Comparison of ENCODE assay signal across 25 cellular contexts in genomic region chr13:113764793-113765190, GRCh38. TPM values are rescaled to one million over a fixed set of nuclear protein-coding genes. Genes with fewer than 3 reads are reported as not detected.
DNase-seq lines count a peak whose midpoint lies in the region; ATAC-seq, FAIRE-seq and TF ChIP-seq lines count a peak whose summit lies in the region.
"Had no signal": no experiment of that assay in that cellular context is flagged by ENCODE, and none has a peak within 500 bp of the region (broad histone marks: within the 10 kb centered on the region; RNA-seq: fewer than 3 reads in every experiment).

No MANE protein-coding gene starts in this region.

- ATAC-seq in upper lobe of right lung: no peak
- ATAC-seq in HG03439 (IDR thresholded peaks at IDR 0.05; ENCODE audit: unreplicated experiment): no peak

- no peak overlapping the region for H4K8ac ChIP-seq in neuronal stem cell (ENCODE audit: low read depth, low read length)

- peaks cover 2% of the 10 kb centered on the region for H3K79me1 ChIP-seq in neuronal stem cell (ENCODE audit: low read depth, low read length)

- H2AK5ac ChIP-seq in neuronal stem cell (ENCODE audit: low read depth, low read length): no peak overlapping the region

- H3K9me3 ChIP-seq in neuronal stem cell (replicated peaks in 1 of 2; ENCODE audit: control insufficient read depth in 2 of 2, insufficient read depth in 1 of 2, low read depth in 1 of 2, low read length in 2 of 2) (peaks cover 0 to 2% of the 10 kb centered on the region in 2 donors), upper lobe of right lung (no peaks in the 10 kb centered on the region)

- H3K18ac ChIP-seq in neuronal stem cell (ENCODE audit: low read length): no peak overlapping the region

- intact Hi-C loops in activated CD4-positive, alpha-beta memory T cell treated with anti-CD3 and anti-CD28 coated beads for 36 hours (cut with micrococcal nuclease): no loop called here
- intact Hi-C loops in upper lobe of right lung (cut with DNase I): no loop called here

- no peaks in the 10 kb centered on the region for H3K9me3 Mint-ChIP-seq in activated CD4-positive, alpha-beta memory T cell treated with anti-CD3 and anti-CD28 coated beads for 36 hours
- no peaks in the 10 kb centered on the region for H3K9me3 Mint-ChIP-seq in activated CD4-positive, alpha-beta memory T cell treated with anti-CD3 and anti-CD28 coated beads, Interleukin-2, amount 10 ng/mL, durations not matched to agents 7 days and 5 days
- H3K9me3 Mint-ChIP-seq: IgD-negative memory B cell had no signal

- POLR2A ChIA-PET in activated CD4-positive, alpha-beta memory T cell treated with anti-CD3 and anti-CD28 coated beads for 36 hours (lab: Charles Lee): no interaction called here
- POLR2A ChIA-PET in activated CD4-positive, alpha-beta memory T cell treated with anti-CD3 and anti-CD28 coated beads, Interleukin-2, amount 10 ng/mL, durations not matched to agents 7 days and 5 days (lab: Charles Lee): no interaction called here

- peaks cover 31% of the 10 kb centered on the region for H3K27me3 Mint-ChIP-seq in activated CD4-positive, alpha-beta memory T cell treated with anti-CD3 and anti-CD28 coated beads for 36 hours
- peaks cover 38% of the 10 kb centered on the region for H3K27me3 Mint-ChIP-seq in activated CD4-positive, alpha-beta memory T cell treated with anti-CD3 and anti-CD28 coated beads, Interleukin-2, amount 10 ng/mL, durations not matched to agents 7 days and 5 days

- no peaks in the 10 kb centered on the region for H3K36me3 Mint-ChIP-seq in activated CD4-positive, alpha-beta memory T cell treated with anti-CD3 and anti-CD28 coated beads for 36 hours
- no peaks in the 10 kb centered on the region for H3K36me3 Mint-ChIP-seq in activated CD4-positive, alpha-beta memory T cell treated with anti-CD3 and anti-CD28 coated beads, Interleukin-2, amount 10 ng/mL, durations not matched to agents 7 days and 5 days (ENCODE audit: low read depth)
- H3K36me3 Mint-ChIP-seq: CD8-positive, alpha-beta memory T cell; IgD-negative memory B cell had no signal

- CTCF ChIA-PET in activated CD4-positive, alpha-beta memory T cell treated with anti-CD3 and anti-CD28 coated beads for 36 hours (lab: Charles Lee): no interaction called here
- CTCF ChIA-PET in activated CD4-positive, alpha-beta memory T cell treated with anti-CD3 and anti-CD28 coated beads, Interleukin-2, amount 10 ng/mL, durations not matched to agents 7 days and 5 days (lab: Charles Lee): no interaction called here

- H3K4me1 ChIP-seq in neuronal stem cell (ENCODE audit: control insufficient read depth in 2 of 2, insufficient read depth in 1 of 2, low read depth in 1 of 2, low read length in 2 of 2) (peaks cover 0 to 2% of the 10 kb centered on the region in 2 donors), upper lobe of right lung (peaks cover 3% of the 10 kb centered on the region)

- no peak overlapping the region for H2AFZ ChIP-seq in neuronal stem cell (ENCODE audit: low read length)

- no peak overlapping the region for H4K91ac ChIP-seq in neuronal stem cell (ENCODE audit: low read depth, low read length, poor library complexity)

- H3K36me3 ChIP-seq in bronchial epithelial cell (ENCODE audit: control insufficient read depth, insufficient read depth, low read length) (no peaks in the 10 kb centered on the region), neuronal stem cell (replicated peaks in 1 of 2; ENCODE audit: control insufficient read depth in 2 of 2, insufficient read depth in 2 of 2, low read length in 2 of 2) (no peaks in the 10 kb centered on the region), upper lobe of right lung (no peaks in the 10 kb centered on the region)

- H2BK15ac ChIP-seq in neuronal stem cell (ENCODE audit: low read length): no peak overlapping the region

- H3K23ac ChIP-seq in neuronal stem cell (ENCODE audit: low read depth, low read length, poor library complexity): no peak overlapping the region

- peak; percentile 5 for DNase-seq in activated CD4-positive, alpha-beta memory T cell treated with anti-CD3 and anti-CD28 coated beads for 36 hours
- no peak for DNase-seq in activated CD4-positive, alpha-beta memory T cell treated with anti-CD3 and anti-CD28 coated beads, Interleukin-2, amount 10 ng/mL, durations not matched to agents 7 days and 5 days
- DNase-seq in bronchial epithelial cell (ENCODE audit: low read depth) (no peak), neuronal stem cell (ENCODE audit: low spot score) (no peak), upper lobe of right lung (peak; percentile 55), SHP77 treated with DMSO at 0.1 percent for 48 hours (lab: John Stamatoyannopoulos, UW) (no peak), NCI-H82 (lab: John Stamatoyannopoulos, UW) (no peak)
- DNase-seq: AML-193; CD8-positive, alpha-beta memory T cell; DMS53; GDM1; NCI-H1694; NCI-H2081; NCI-H2171; NCI-H345; NCI-H524; NCI-H774 had no signal

- peaks cover 1% of the 10 kb centered on the region for H3K4me1 Mint-ChIP-seq in activated CD4-positive, alpha-beta memory T cell treated with anti-CD3 and anti-CD28 coated beads for 36 hours (ENCODE audit: low read depth)
- peaks cover 1% of the 10 kb centered on the region for H3K4me1 Mint-ChIP-seq in activated CD4-positive, alpha-beta memory T cell treated with anti-CD3 and anti-CD28 coated beads, Interleukin-2, amount 10 ng/mL, durations not matched to agents 7 days and 5 days

- H3K4me3 Mint-ChIP-seq in activated CD4-positive, alpha-beta memory T cell treated with anti-CD3 and anti-CD28 coated beads for 36 hours: no peak overlapping the region
- no peak overlapping the region for H3K4me3 Mint-ChIP-seq in activated CD4-positive, alpha-beta memory T cell treated with anti-CD3 and anti-CD28 coated beads, Interleukin-2, amount 10 ng/mL, durations not matched to agents 7 days and 5 days
- H3K4me3 Mint-ChIP-seq: IgD-negative memory B cell had no signal

- H2BK5ac ChIP-seq in neuronal stem cell (ENCODE audit: low read length): no peak overlapping the region

- H3K27ac Mint-ChIP-seq in activated CD4-positive, alpha-beta memory T cell treated with anti-CD3 and anti-CD28 coated beads for 36 hours: no peak overlapping the region
- no peak overlapping the region for H3K27ac Mint-ChIP-seq in activated CD4-positive, alpha-beta memory T cell treated with anti-CD3 and anti-CD28 coated beads, Interleukin-2, amount 10 ng/mL, durations not matched to agents 7 days and 5 days
- H3K27ac Mint-ChIP-seq: CD8-positive, alpha-beta memory T cell; IgD-negative memory B cell had no signal

- peak overlapping the region; percentile 41 for H2BK120ac ChIP-seq in neuronal stem cell (ENCODE audit: low read depth, low read length)

- H3K4ac ChIP-seq in neuronal stem cell (ENCODE audit: low read length): no peak overlapping the region

- H3K9ac ChIP-seq in neuronal stem cell (ENCODE audit: low read depth, low read length, poor library complexity): no peak overlapping the region

- no peak overlapping the region for H2BK12ac ChIP-seq in neuronal stem cell (ENCODE audit: low read length)

- TF ChIP-seq CTCF in bronchial epithelial cell (IDR thresholded peaks at IDR 0.05; ENCODE audit: insufficient read depth, low read length, severe bottlenecking): no peak
- TF ChIP-seq CTCF in upper lobe of right lung (IDR thresholded peaks at IDR 0.05): no peak

- no peak overlapping the region for H3K14ac ChIP-seq in neuronal stem cell (ENCODE audit: low read length)

- no peak overlapping the region for H3K4me2 ChIP-seq in neuronal stem cell (ENCODE audit: insufficient read depth, low read length, poor library complexity, severe bottlenecking)

- no peak overlapping the region for H3K27ac ChIP-seq in neuronal stem cell (replicated peaks; ENCODE audit: low read length)
- no peak overlapping the region for H3K27ac ChIP-seq in upper lobe of right lung
- H3K27ac ChIP-seq: 22Rv1, C4-2B had no signal

- FAIRE-seq in bronchial epithelial cell (lab: Jason Lieb, UNC): peak; percentile 58
- FAIRE-seq: D721Med, GM18507, H1, RCC 7860 had no signal

- WGBS in neuronal stem cell (ENCODE audit: extremely low coverage in 2 of 2, insufficient read length in 2 of 2, insufficient replicate concordance in 1 of 2), 2 donors: no CpG with 5 or more reads among the region's 10 CpGs

- no peaks in the 10 kb centered on the region for H3K27me3 ChIP-seq in bronchial epithelial cell (ENCODE audit: control insufficient read depth, insufficient read depth, low read length)
- peaks cover 0 to 38% (median 8%) of the 10 kb centered on the region in 3 experiments for H3K27me3 ChIP-seq in neuronal stem cell (ENCODE audit: control insufficient read depth in 3 of 3, insufficient read depth in 3 of 3, low read depth in 1 of 3, low read length in 3 of 3)
- no peaks in the 10 kb centered on the region for H3K27me3 ChIP-seq in upper lobe of right lung

- H3K4me3 ChIP-seq in bronchial epithelial cell (ENCODE audit: low read depth, low read length) (no peak overlapping the region), neuronal stem cell (ENCODE audit: low read length in 2 of 2) (peak overlapping the region in 1 of 2 donors; percentile 42), upper lobe of right lung (no peak overlapping the region)

RNA-seq across cellular contexts. Expression of gene TMEM255B, which starts 5.8 kb away (rescaled TPM):
- total RNA-seq in activated CD4-positive, alpha-beta memory T cell treated with anti-CD3 and anti-CD28 coated beads for 36 hours: under 1 TPM; 0.61 to 0.88 TPM
- under 1 TPM; 0.63 to 0.91 TPM for total RNA-seq in activated CD4-positive, alpha-beta memory T cell treated with anti-CD3 and anti-CD28 coated beads, Interleukin-2, amount 10 ng/mL, durations not matched to agents 7 days and 5 days
- total RNA-seq in bronchial epithelial cell (1.0 and 5.3 TPM in 2 replicates), upper lobe of right lung (43.6 TPM)
- polyA plus RNA-seq in neuronal stem cell (2013, experiment 1 of 2): 2.5 TPM
- polyA plus RNA-seq in neuronal stem cell (2013, experiment 2 of 2): 2.2 TPM
- polyA plus RNA-seq: CD8-positive, alpha-beta memory T cell had no signal

Comparison
In these comparisons a context has a peak if more than half of its experiments do, and no peak if none do; other contexts are left out.
1. DNase-seq: peak in activated CD4-positive, alpha-beta memory T cell treated with anti-CD3 and anti-CD28 coated beads for 36 hours (single experiment) and upper lobe of right lung (single experiment); none in activated CD4-positive, alpha-beta memory T cell treated with anti-CD3 and anti-CD28 coated beads, Interleukin-2, amount 10 ng/mL, durations not matched to agents 7 days and 5 days (single experiment), bronchial epithelial cell (single experiment), neuronal stem cell (single experiment), SHP77 treated with DMSO at 0.1 percent for 48 hours (single experiment) and NCI-H82 (single experiment).